Comparison of ENCODE assay signal across 25 cellular contexts in the genomic region with DNA sequence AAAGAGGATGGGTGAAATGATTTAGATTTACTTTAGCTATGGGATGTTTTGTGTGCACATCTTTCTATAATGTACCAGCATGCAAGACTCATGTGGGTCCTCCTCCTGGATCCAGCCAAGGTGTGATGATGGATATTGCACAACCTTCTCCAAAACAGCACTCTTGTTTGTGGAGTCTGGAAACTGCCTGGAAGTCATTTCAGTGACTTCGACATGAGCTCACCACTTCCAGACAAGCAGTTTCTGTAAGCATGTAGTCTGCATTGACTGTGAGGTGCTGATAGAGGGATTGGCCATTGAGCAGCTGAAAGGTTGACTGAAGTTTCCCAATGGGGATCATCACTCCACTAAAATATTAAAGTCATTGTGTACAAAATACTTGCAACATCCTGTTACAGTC.
"Had no signal": no experiment of that assay in that cellular context is flagged by ENCODE, and none has a peak within 500 bp of the region (broad histone marks: within the 10 kb centered on the region; RNA-seq: fewer than 3 reads in every experiment).

No MANE protein-coding gene starts in this region.

- H3K9me3 ChIP-seq: ascending aorta, body of pancreas had no signal

- H3K4me3 Mint-ChIP-seq: activated CD8-positive, alpha-beta memory T cell treated with anti-CD3 and anti-CD28 coated beads, Interleukin-2, amount 10 ng/mL, durations not matched to agents 7 days and 5 days; activated naive CD8-positive, alpha-beta T cell treated with anti-CD3 and anti-CD28 coated beads, Interleukin-2, amount 50 U/mL, for 24 hours; activated T-cell treated with anti-CD3 and anti-CD28 coated beads, Interleukin-2, amount 50 U/mL, for 24 hours; activated T-helper 1 cell treated with anti-CD3 and anti-CD28 coated beads, Interleukin-12 subunit alpha, Interleukin-12 subunit beta, Interleukin-2, Interleukin-4 antibody, amounts not matched to agents 30 ng/mL and 10 ng/mL and 1 ng/mL, durations not matched to agents 14 hours and 24 hours and 36 hours; T-helper 17 cell; WTC11 had no signal

- FAIRE-seq: RCC 7860 had no signal

- H3K27ac Mint-ChIP-seq: activated CD8-positive, alpha-beta memory T cell treated with anti-CD3 and anti-CD28 coated beads, Interleukin-2, amount 10 ng/mL, durations not matched to agents 7 days and 5 days; activated naive CD4-positive, alpha-beta T cell treated with anti-CD3 and anti-CD28 coated beads, Interleukin-2, amount 50 U/mL, for 72 hours; activated naive CD8-positive, alpha-beta T cell treated with anti-CD3 and anti-CD28 coated beads, Interleukin-2, amount 50 U/mL, for 24 hours; activated T-cell treated with anti-CD3 and anti-CD28 coated beads, Interleukin-2, amount 50 U/mL, for 24 hours; activated T-helper 1 cell treated with anti-CD3 and anti-CD28 coated beads, Interleukin-12 subunit alpha, Interleukin-12 subunit beta, Interleukin-2, Interleukin-4 antibody, amounts not matched to agents 30 ng/mL and 10 ng/mL and 1 ng/mL, durations not matched to agents 14 hours and 24 hours and 36 hours; T-helper 17 cell; WTC11 had no signal

- H3K36me3 ChIP-seq: ascending aorta had no signal

- H3K27me3 ChIP-seq: ascending aorta, body of pancreas had no signal

- H3K27ac ChIP-seq: ascending aorta, body of pancreas had no signal

- ATAC-seq: activated CD8-positive, alpha-beta memory T cell treated with anti-CD3 and anti-CD28 coated beads, Interleukin-2, amount 10 ng/mL, durations not matched to agents 7 days and 5 days; activated naive CD4-positive, alpha-beta T cell treated with anti-CD3 and anti-CD28 coated beads, Interleukin-2, amount 50 U/mL, for 72 hours; activated naive CD8-positive, alpha-beta T cell treated with anti-CD3 and anti-CD28 coated beads, Interleukin-2, amount 50 U/mL, for 24 hours; body of pancreas; PC-3; T-helper 17 cell; WTC11 had no signal

- H3K4me1 ChIP-seq: ascending aorta, body of pancreas had no signal

- H3K4me1 Mint-ChIP-seq: activated CD8-positive, alpha-beta memory T cell treated with anti-CD3 and anti-CD28 coated beads, Interleukin-2, amount 10 ng/mL, durations not matched to agents 7 days and 5 days; activated naive CD8-positive, alpha-beta T cell treated with anti-CD3 and anti-CD28 coated beads, Interleukin-2, amount 50 U/mL, for 24 hours had no signal

- DNase-seq: activated CD4-positive, alpha-beta T cell treated with anti-CD3 and anti-CD28 coated beads for 48 hours; activated CD4-positive, alpha-beta T cell treated with anti-CD3 and anti-CD28 coated beads, Interleukin-2, amount 50 U/mL, for 4 hours; activated CD4-positive, CD25-positive, alpha-beta regulatory T cell treated with anti-CD3 and anti-CD28 coated beads, Interleukin-2, amount 50 U/mL, for 72 hours; activated CD8-positive, alpha-beta memory T cell treated with anti-CD3 and anti-CD28 coated beads, Interleukin-2, amount 10 ng/mL, durations not matched to agents 7 days and 5 days; activated effector memory CD4-positive, alpha-beta T cell treated with anti-CD3 and anti-CD28 coated beads, Interleukin-2, amount 50 U/mL, for 16 hours; activated naive CD4-positive, alpha-beta T cell treated with Interleukin-2 at 50 U/mL for 16 hours; activated naive CD8-positive, alpha-beta T cell treated with anti-CD3 and anti-CD28 coated beads, Interleukin-2, amount 50 U/mL, for 24 hours; activated T-cell treated with anti-CD3 and anti-CD28 coated beads, Interleukin-2, amount 50 U/mL, for 24 hours; amniotic stem cell; body of pancreas; Karpas-422; NCI-H1105 treated with DMSO at 0.1 percent for 48 hours; NCI-H146; NCI-H187 treated with DMSO at 0.1 percent for 48 hours; NCI-H2081 treated with DMSO at 0.1 percent for 48 hours; NCI-H446; PC-3; SIG-M5; T-helper 17 cell; T-helper 9 cell had no signal

- H3K9me3 Mint-ChIP-seq: activated T-cell treated with anti-CD3 and anti-CD28 coated beads, Interleukin-2, amount 50 U/mL, for 24 hours had no signal

- H3K4me3 ChIP-seq: ascending aorta, body of pancreas had no signal
